8 cellular contexts compared by ENCODE assay signal in genomic region chr5:176660860-176661641, GRCh38. TPM values are rescaled to one million over a fixed set of nuclear protein-coding genes. Genes with fewer than 3 reads are reported as not detected.
A peak's percentile ranks its signal among the peaks of the same experiment; 100 is the strongest.
DNase-seq lines count a peak whose midpoint lies in the region; ATAC-seq and TF ChIP-seq lines count a peak whose summit lies in the region.

No MANE protein-coding gene starts in this region.

- ATAC-seq in sciatic nerve (peak; percentile 77), GM18861 (IDR thresholded peaks at IDR 0.05; ENCODE audit: unreplicated experiment) (no peak)

- H3F3A ChIP-seq in DOHH2 (ENCODE audit: control insufficient read depth, insufficient read depth): no peaks in the 10 kb centered on the region

- no peak overlapping the region for H3K27ac ChIP-seq in DOHH2 (ENCODE audit: low read depth, low read length)
- H3K27ac ChIP-seq in right atrium auricular region: no peak overlapping the region

- H3K4me1 ChIP-seq in DOHH2 (ENCODE audit: control insufficient read depth, low read length) (no peaks in the 10 kb centered on the region), right atrium auricular region (peaks cover 0 to 12% of the 10 kb centered on the region in 2 donors)

- no peaks in the 10 kb centered on the region for H3K9me3 ChIP-seq in DOHH2 (ENCODE audit: control insufficient read depth, insufficient read depth, low read length)
- H3K9me3 ChIP-seq in right atrium auricular region: no peaks in the 10 kb centered on the region

- peaks cover 3% of the 10 kb centered on the region; the same call in 1 of the 2 replicates for H3K27me3 ChIP-seq in DOHH2 (ENCODE audit: control insufficient read depth, low read length)
- no peaks in the 10 kb centered on the region for H3K27me3 ChIP-seq in right atrium auricular region

- peak; percentile 98 for TF ChIP-seq CTCF in DOHH2 (IDR thresholded peaks at IDR 0.05; ENCODE audit: low read depth, low read length, poor library complexity, severe bottlenecking)
- peak; percentile 93 to 99 for TF ChIP-seq CTCF in right atrium auricular region (IDR thresholded peaks at IDR 0.05)

- H4K20me1 ChIP-seq in DOHH2 (ENCODE audit: control insufficient read depth, insufficient read depth, low read depth, low read length): peaks cover 3% of the 10 kb centered on the region; the same call in 1 of the 2 replicates

- H3K4me2 ChIP-seq in DOHH2 (ENCODE audit: low read length): no peak overlapping the region

- DNase-seq in GOT3 (lab: John Stamatoyannopoulos, UW): peak; percentile 29
- peak; percentile 55 for DNase-seq in NCI-H1048 (lab: John Stamatoyannopoulos, UW)
- DNase-seq in T-helper 2 cell: peak; percentile 54 to 73 (median 67)
- DNase-seq in amniotic epithelial cell (ENCODE audit: low read depth): peak; percentile 53
- DNase-seq in right atrium auricular region (ENCODE audit: low spot score): no peak
- peak; percentile 87 for DNase-seq in sciatic nerve (ENCODE audit: low spot score)

- H3K79me2 ChIP-seq in DOHH2 (ENCODE audit: control insufficient read depth, low read length): no peaks in the 10 kb centered on the region

- H3K36me3 ChIP-seq in DOHH2 (ENCODE audit: control insufficient read depth, low read length): no peaks in the 10 kb centered on the region
- peaks cover 7% of the 10 kb centered on the region for H3K36me3 ChIP-seq in right atrium auricular region

- H3K9me2 ChIP-seq in DOHH2 (replicated peaks; ENCODE audit: control insufficient read depth, low read length): no peaks in the 10 kb centered on the region

- H3K4me3 ChIP-seq in DOHH2 (ENCODE audit: low read length): no peak overlapping the region
- no peak overlapping the region for H3K4me3 ChIP-seq in right atrium auricular region

- intact Hi-C loops in sciatic nerve (cut with DNase I): no loop called here

RNA-seq across cellular contexts. Expression of gene TSPAN17, which starts 13.8 kb away (rescaled TPM):
- total RNA-seq in right atrium auricular region (10 to 100 TPM; 15.0 to 20.4 TPM), sciatic nerve (20.1 TPM)

RNA-seq across cellular contexts. Expression of gene EIF4E1B, which starts 30.6 kb away (rescaled TPM):
- total RNA-seq in right atrium auricular region (not detected), sciatic nerve (not detected)

RNA-seq across cellular contexts. Expression of gene SNCB, which starts 30.7 kb away (rescaled TPM):
- total RNA-seq in right atrium auricular region: under 1 TPM in 1 of 2 donors, not detected in 1; 0.67 TPM
- total RNA-seq in sciatic nerve: not detected

RNA-seq across cellular contexts. Expression of gene GPRIN1, which starts 51.1 kb away (rescaled TPM):
- total RNA-seq in right atrium auricular region (under 1 TPM; 0.22 to 0.79 TPM), sciatic nerve (0.53 TPM)
